1 cellular context compared by ENCODE assay signal in genomic region chr6:31580807-31581437, GRCh38.
TF ChIP-seq lines count a peak whose summit lies in the region.

No MANE protein-coding gene starts in this region.

TF ChIP-seq in GM12878, 131 proteins besides CTCF, POLR2A, EP300 and RAD21 (continued from another document and continues in another):
- TF ChIP-seq HSF1 (IDR thresholded peaks at IDR 0.05; ENCODE audit: low read depth, low read length) = no peak
- no peak for TF ChIP-seq KAT2A (conservative IDR thresholded peaks at IDR 0.05; ENCODE audit: control insufficient read depth, low read depth, low read length)
- peak; percentile 86 for TF ChIP-seq YY1 (IDR thresholded peaks at IDR 0.05; ENCODE audit: low read depth, low read length)
- no peak for TF ChIP-seq FOXK2 (IDR thresholded peaks at IDR 0.05)
- TF ChIP-seq MYC (IDR thresholded peaks at IDR 0.05; ENCODE audit: insufficient read depth, insufficient read length, insufficient replicate concordance, low read length, severe bottlenecking) = no peak
- TF ChIP-seq SMC3 (IDR thresholded peaks at IDR 0.05; ENCODE audit: borderline replicate concordance, low read length) = peak; percentile 63
- TF ChIP-seq SRF (IDR thresholded peaks at IDR 0.05; ENCODE audit: low read depth in 2 of 2, low read length in 2 of 2) = no peak
- no peak for TF ChIP-seq NR2C2 (IDR thresholded peaks at IDR 0.05; ENCODE audit: borderline replicate concordance, control insufficient read depth, insufficient read length, low read depth)
- peak; percentile 71 for TF ChIP-seq NR2F1 (conservative IDR thresholded peaks at IDR 0.05)
- no peak for TF ChIP-seq ZBTB11 (CRISPR knock-in tag; IDR thresholded peaks at IDR 0.05)
- TF ChIP-seq SIX5 (IDR thresholded peaks at IDR 0.05; ENCODE audit: low read depth, low read length, severe bottlenecking) = no peak
- no peak for TF ChIP-seq TARDBP (IDR thresholded peaks at IDR 0.05; ENCODE audit: borderline replicate concordance)
- 0 out of 2 replicates have a peak, but pooled peaks have one; percentile 51 for TF ChIP-seq SMAD5 (IDR thresholded peaks at IDR 0.05; ENCODE audit: low read depth)
- no peak; the same call in 1 of the 2 replicates for TF ChIP-seq CHD2 (IDR thresholded peaks at IDR 0.05; ENCODE audit: borderline replicate concordance, low read depth, low read length)
- TF ChIP-seq KDM1A (IDR thresholded peaks at IDR 0.05; ENCODE audit: borderline replicate concordance) = no peak
- TF ChIP-seq E2F4 (IDR thresholded peaks at IDR 0.05; ENCODE audit: low read depth, low read length) = no peak
- TF ChIP-seq ZNF24 (IDR thresholded peaks at IDR 0.05) = no peak
- peak; percentile 82; the same call in 1 of the 2 replicates for TF ChIP-seq NBN (IDR thresholded peaks at IDR 0.05)
- TF ChIP-seq CBX3 (IDR thresholded peaks at IDR 0.05; ENCODE audit: borderline replicate concordance, low read depth) = no peak
- TF ChIP-seq MEF2A (IDR thresholded peaks at IDR 0.05; ENCODE audit: insufficient read depth, low read depth, low read length) = peak; percentile 31; the same call in 1 of the 2 replicates
- no peak for TF ChIP-seq CREB1 (IDR thresholded peaks at IDR 0.05; ENCODE audit: low read depth)
- TF ChIP-seq WRNIP1 (IDR thresholded peaks at IDR 0.05; ENCODE audit: borderline replicate concordance, low read depth, low read length) = no peak
- TF ChIP-seq SUZ12 (IDR thresholded peaks at IDR 0.05; ENCODE audit: unreplicated experiment) = no peak
- no peak for TF ChIP-seq RELA (IDR thresholded peaks at IDR 0.05; ENCODE audit: borderline replicate concordance, partially characterized antibody)
- no peak for TF ChIP-seq ZSCAN29 (IDR thresholded peaks at IDR 0.05)
- peak; percentile 60; the same call in 1 of the 2 replicates for TF ChIP-seq RELB (IDR thresholded peaks at IDR 0.05; ENCODE audit: low read depth)
- 0 out of 2 replicates have a peak, but pooled peaks have one; percentile 2 for TF ChIP-seq NRF1 (conservative IDR thresholded peaks at IDR 0.05; ENCODE audit: low read depth, low read length)
- TF ChIP-seq STAT1 (conservative IDR thresholded peaks at IDR 0.05) = 0 out of 2 replicates have a peak, but pooled peaks have one; percentile 76
- peak; percentile 97 for TF ChIP-seq PAX5 (IDR thresholded peaks at IDR 0.05; ENCODE audit: borderline replicate concordance, low read depth, low read length)
- no peak for TF ChIP-seq SREBF1 (IDR thresholded peaks at IDR 0.05; ENCODE audit: low read length)
- TF ChIP-seq CHD1 (IDR thresholded peaks at IDR 0.05; ENCODE audit: low read depth, low read length) = no peak
- TF ChIP-seq HCFC1 (IDR thresholded peaks at IDR 0.05; ENCODE audit: low read length) = 0 out of 2 replicates have a peak, but pooled peaks have one; percentile 19
- TF ChIP-seq NR2C1 (IDR thresholded peaks at IDR 0.05) = no peak
- peak; percentile 66 to 76; a peak in 3 of 4 replicates for TF ChIP-seq BHLHE40 (IDR thresholded peaks at IDR 0.05; ENCODE audit: borderline replicate concordance in 1 of 2, low read depth in 2 of 2, low read length in 1 of 2)
- TF ChIP-seq SPI1 (IDR thresholded peaks at IDR 0.05; ENCODE audit: borderline replicate concordance, insufficient read depth, low read depth, low read length) = no peak
- TF ChIP-seq MLLT1 (IDR thresholded peaks at IDR 0.05) = peak; percentile 70; the same call in 1 of the 2 replicates
- no peak for TF ChIP-seq CHD4 (IDR thresholded peaks at IDR 0.05)
- peak; percentile 92 for TF ChIP-seq BACH1 (IDR thresholded peaks at IDR 0.05; ENCODE audit: borderline replicate concordance)
- no peak for TF ChIP-seq ZBTB40 (IDR thresholded peaks at IDR 0.05; ENCODE audit: borderline replicate concordance)
- 0 out of 2 replicates have a peak, but pooled peaks have one; percentile 25 for TF ChIP-seq BCL11A (IDR thresholded peaks at IDR 0.05; ENCODE audit: low read depth, low read length)
- TF ChIP-seq SMARCA5 (IDR thresholded peaks at IDR 0.05) = peak; percentile 98
- no peak for TF ChIP-seq FOS (IDR thresholded peaks at IDR 0.05; ENCODE audit: borderline replicate concordance, extremely low read depth, insufficient read length)
- TF ChIP-seq JUNB (IDR thresholded peaks at IDR 0.05) = no peak
- no peak for TF ChIP-seq ZBED1 (IDR thresholded peaks at IDR 0.05; ENCODE audit: borderline replicate concordance)
- peak; percentile 87 for TF ChIP-seq IKZF1 (conservative IDR thresholded peaks at IDR 0.05)
- peak; percentile 77 for TF ChIP-seq LARP7 (IDR thresholded peaks at IDR 0.05)
- peak; percentile 66 for TF ChIP-seq CREM (IDR thresholded peaks at IDR 0.05; ENCODE audit: low read depth)
- TF ChIP-seq MXI1 (IDR thresholded peaks at IDR 0.05; ENCODE audit: low read depth, low read length) = peak; percentile 44; the same call in 1 of the 2 replicates
- no peak for TF ChIP-seq MTA3 (IDR thresholded peaks at IDR 0.05; ENCODE audit: borderline replicate concordance, low read length)
- no peak for TF ChIP-seq ZBTB33 (IDR thresholded peaks at IDR 0.05)
- TF ChIP-seq ZZZ3 (IDR thresholded peaks at IDR 0.05; ENCODE audit: control insufficient read depth, insufficient read length, low read depth) = no peak
- TF ChIP-seq SMAD1 (IDR thresholded peaks at IDR 0.05; ENCODE audit: low read depth, partially characterized antibody) = peak; percentile 41
